ENCODE assay signal across 21 cellular contexts in the genomic region with DNA sequence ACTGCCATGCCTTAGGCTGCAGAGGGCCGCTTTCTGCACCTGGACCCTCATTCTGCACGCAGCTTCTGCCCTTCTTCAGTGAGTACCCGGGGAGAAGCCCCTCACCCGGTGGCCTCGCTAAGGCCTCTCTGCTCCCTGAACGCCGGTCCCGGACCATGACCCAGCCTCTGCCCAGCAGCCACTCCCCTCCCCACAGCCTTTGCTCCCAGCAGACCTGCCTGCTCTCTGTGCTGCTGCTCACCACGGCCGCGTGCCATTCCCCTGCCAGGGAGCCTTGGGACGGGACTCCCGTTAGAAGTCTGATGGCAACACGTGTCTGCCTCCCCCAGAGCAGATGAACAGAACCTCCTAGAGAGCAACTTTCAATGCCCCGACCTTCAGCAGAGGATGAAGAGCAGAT.
DNase-seq lines count a peak whose midpoint lies in the region; ATAC-seq, FAIRE-seq and TF ChIP-seq lines count a peak whose summit lies in the region.
"Had no signal": no experiment of that assay in that cellular context is flagged by ENCODE, and none has a peak within 500 bp of the region (broad histone marks: within the 10 kb centered on the region; RNA-seq: fewer than 3 reads in every experiment).

No MANE protein-coding gene starts in this region.

- no peak overlapping the region for H4K5ac ChIP-seq in mesendoderm (ENCODE audit: low read length)

- no peak overlapping the region for H3K9ac ChIP-seq in kidney (ENCODE audit: low read length in 2 of 2)
- no peak overlapping the region for H3K9ac ChIP-seq in mesendoderm (ENCODE audit: low read length)
- H3K9ac ChIP-seq: BLaER1 had no signal

- CTCF ChIA-PET in CD8-positive, alpha-beta memory T cell (lab: Charles Lee): no interaction called here

- H2AK5ac ChIP-seq in mesendoderm (ENCODE audit: low read length): no peak overlapping the region

- no peaks in the 10 kb centered on the region for H3K79me2 ChIP-seq in mesendoderm (ENCODE audit: control insufficient read depth, insufficient read depth, low read length)

- H2BK5ac ChIP-seq in mesendoderm (ENCODE audit: low read length): no peak overlapping the region

- H3K36me3 Mint-ChIP-seq in CD8-positive, alpha-beta memory T cell: no peaks in the 10 kb centered on the region
- H3K36me3 Mint-ChIP-seq: CD4-positive, CD25-positive, alpha-beta regulatory T cell; CD8-positive, alpha-beta T cell had no signal

- H3K79me1 ChIP-seq in mesendoderm (ENCODE audit: low read length): no peaks in the 10 kb centered on the region

- no peak overlapping the region for H2BK15ac ChIP-seq in mesendoderm (replicated peaks; ENCODE audit: low read depth)

- POLR2A ChIA-PET in CD8-positive, alpha-beta memory T cell (lab: Charles Lee): no interaction called here

- no peak overlapping the region for H2BK120ac ChIP-seq in mesendoderm (ENCODE audit: low read depth, low read length)

- H3K4me2 ChIP-seq in mesendoderm (ENCODE audit: low read length): no peak overlapping the region
- H3K4me2 ChIP-seq: BLaER1, GM23338 had no signal

- WGBS in mesendoderm (ENCODE audit: extremely low coverage, insufficient coverage, low lambda C conversion rate): no CpG with 5 or more reads among the region's 15 CpGs

- H3K27me3 Mint-ChIP-seq in CD8-positive, alpha-beta memory T cell: peaks cover 0 to 2% of the 10 kb centered on the region in 2 donors
- H3K27me3 Mint-ChIP-seq: B cell; CD4-positive, CD25-positive, alpha-beta regulatory T cell had no signal

- no peak for ATAC-seq in Right ventricle myocardium inferior
- ATAC-seq: CD8-positive, alpha-beta T cell; GM23338; HCT116 had no signal

- no peak overlapping the region for H3K18ac ChIP-seq in mesendoderm (ENCODE audit: low read length)

- H3K27ac Mint-ChIP-seq in CD8-positive, alpha-beta memory T cell: no peak overlapping the region
- H3K27ac Mint-ChIP-seq: B cell; CD8-positive, alpha-beta T cell; GM23338; H9 had no signal

- H3K27me3 ChIP-seq in mesendoderm (ENCODE audit: insufficient read depth, low read length, poor library complexity): no peaks in the 10 kb centered on the region
- no peaks in the 10 kb centered on the region for H3K27me3 ChIP-seq in CD8-positive, alpha-beta memory T cell (ENCODE audit: insufficient read depth, low read length, poor library complexity, severe bottlenecking)
- H3K27me3 ChIP-seq: BLaER1 had no signal

- peak overlapping the region; percentile 45 for H3K23ac ChIP-seq in mesendoderm (ENCODE audit: low read length)

- no peak for TF ChIP-seq CTCF in kidney (IDR thresholded peaks at IDR 0.05; ENCODE audit: borderline replicate concordance, extremely low read depth, insufficient read depth)

- H4K8ac ChIP-seq in mesendoderm (ENCODE audit: low read depth, low read length): no peak overlapping the region

- intact Hi-C loops in Right ventricle myocardium inferior (cut with DNase I) (no loop called here), cardiac septum (cut with DNase I) (no loop called here), kidney (cut with DNase I) (no loop called here)

- no peak overlapping the region for H3K4me3 Mint-ChIP-seq in CD8-positive, alpha-beta memory T cell
- H3K4me3 Mint-ChIP-seq: B cell; CD4-positive, CD25-positive, alpha-beta regulatory T cell; CD8-positive, alpha-beta T cell; GM23338; H9 had no signal

- DNase-seq in Right ventricle myocardium inferior (ENCODE audit: missing footprints): peak; percentile 45
- no peak for DNase-seq in cardiac septum (ENCODE audit: low spot score)
- DNase-seq in kidney: peak; percentile 55
- DNase-seq in mesendoderm: no peak
- DNase-seq in CD8-positive, alpha-beta memory T cell: no peak
- DNase-seq in NCI-H2227 treated with DMSO at 0.1 percent for 48 hours (lab: John Stamatoyannopoulos, UW): no peak
- no peak for DNase-seq in NCI-H187 (lab: John Stamatoyannopoulos, UW)
- DNase-seq: CD4-positive, CD25-positive, alpha-beta regulatory T cell; DMS 273 treated with DMSO at 0.1 percent for 48 hours; DMS79; H9 had no signal

- H3K4me1 Mint-ChIP-seq in CD8-positive, alpha-beta memory T cell: peaks cover 0 to under 1% (median 0%) of the 10 kb centered on the region in 3 donors
- H3K4me1 Mint-ChIP-seq: B cell; CD4-positive, CD25-positive, alpha-beta regulatory T cell; GM23338; H9 had no signal

- no peaks in the 10 kb centered on the region for H3K4me1 ChIP-seq in kidney (ENCODE audit: control insufficient read depth in 1 of 2, insufficient read depth in 1 of 2, low read depth in 1 of 2, low read length in 2 of 2)
- no peaks in the 10 kb centered on the region for H3K4me1 ChIP-seq in mesendoderm (ENCODE audit: control insufficient read depth, low read depth, low read length)
- no peaks in the 10 kb centered on the region for H3K4me1 ChIP-seq in CD8-positive, alpha-beta memory T cell (ENCODE audit: insufficient read depth, low read length)

- H3K36me3 ChIP-seq in kidney (ENCODE audit: control insufficient read depth in 1 of 2, insufficient read depth in 2 of 2, low read length in 2 of 2) (no peaks in the 10 kb centered on the region), mesendoderm (ENCODE audit: control insufficient read depth, insufficient read depth, low read length) (no peaks in the 10 kb centered on the region)
- no peaks in the 10 kb centered on the region for H3K36me3 ChIP-seq in CD8-positive, alpha-beta memory T cell (ENCODE audit: insufficient read depth, low read length)
- H3K36me3 ChIP-seq: BLaER1 had no signal

- no peak overlapping the region for H3K56ac ChIP-seq in mesendoderm (ENCODE audit: low read length)

- H3K9me3 ChIP-seq in kidney (ENCODE audit: control insufficient read depth in 1 of 2, low read length in 2 of 2): no peaks in the 10 kb centered on the region
- H3K9me3 ChIP-seq in CD8-positive, alpha-beta memory T cell (ENCODE audit: low read length): no peaks in the 10 kb centered on the region
- H3K9me3 ChIP-seq: BLaER1 had no signal

- H3K27ac ChIP-seq in kidney (ENCODE audit: low read depth in 2 of 2, low read length in 2 of 2) (no peak overlapping the region), mesendoderm (ENCODE audit: low read depth, low read length) (no peak overlapping the region)
- H3K27ac ChIP-seq in CD8-positive, alpha-beta memory T cell (ENCODE audit: low read depth, low read length): no peak overlapping the region
- H3K27ac ChIP-seq: 22Rv1, BLaER1, C4-2B had no signal

- H3K4me3 ChIP-seq in kidney (ENCODE audit: low read length in 2 of 2) (no peak overlapping the region), mesendoderm (ENCODE audit: low read length) (no peak overlapping the region)
- no peak overlapping the region for H3K4me3 ChIP-seq in CD8-positive, alpha-beta memory T cell (ENCODE audit: low read length)
- H3K4me3 ChIP-seq: BLaER1, GM23338 had no signal

- no peaks in the 10 kb centered on the region for H3K9me3 Mint-ChIP-seq in CD8-positive, alpha-beta memory T cell
- H3K9me3 Mint-ChIP-seq: CD4-positive, CD25-positive, alpha-beta regulatory T cell; CD8-positive, alpha-beta T cell; GM23338; H9 had no signal

- FAIRE-seq in kidney (lab: Jason Lieb, UNC): no peak
- FAIRE-seq: A204.1, D721Med, GM12892 had no signal

- no peak overlapping the region for H3K4ac ChIP-seq in mesendoderm (ENCODE audit: low read depth, low read length)

Comparison
In these comparisons a context has a peak if more than half of its experiments do, and no peak if none do; other contexts are left out.
1. DNase-seq: peak in Right ventricle myocardium inferior (single experiment) and kidney (single experiment); none in cardiac septum (single experiment), mesendoderm (single experiment), CD8-positive, alpha-beta memory T cell (0 of 5), NCI-H2227 treated with DMSO at 0.1 percent for 48 hours (single experiment) and NCI-H187 (0 of 2).